Comparison of ENCODE assay signal across 1 cellular context in the genomic region with DNA sequence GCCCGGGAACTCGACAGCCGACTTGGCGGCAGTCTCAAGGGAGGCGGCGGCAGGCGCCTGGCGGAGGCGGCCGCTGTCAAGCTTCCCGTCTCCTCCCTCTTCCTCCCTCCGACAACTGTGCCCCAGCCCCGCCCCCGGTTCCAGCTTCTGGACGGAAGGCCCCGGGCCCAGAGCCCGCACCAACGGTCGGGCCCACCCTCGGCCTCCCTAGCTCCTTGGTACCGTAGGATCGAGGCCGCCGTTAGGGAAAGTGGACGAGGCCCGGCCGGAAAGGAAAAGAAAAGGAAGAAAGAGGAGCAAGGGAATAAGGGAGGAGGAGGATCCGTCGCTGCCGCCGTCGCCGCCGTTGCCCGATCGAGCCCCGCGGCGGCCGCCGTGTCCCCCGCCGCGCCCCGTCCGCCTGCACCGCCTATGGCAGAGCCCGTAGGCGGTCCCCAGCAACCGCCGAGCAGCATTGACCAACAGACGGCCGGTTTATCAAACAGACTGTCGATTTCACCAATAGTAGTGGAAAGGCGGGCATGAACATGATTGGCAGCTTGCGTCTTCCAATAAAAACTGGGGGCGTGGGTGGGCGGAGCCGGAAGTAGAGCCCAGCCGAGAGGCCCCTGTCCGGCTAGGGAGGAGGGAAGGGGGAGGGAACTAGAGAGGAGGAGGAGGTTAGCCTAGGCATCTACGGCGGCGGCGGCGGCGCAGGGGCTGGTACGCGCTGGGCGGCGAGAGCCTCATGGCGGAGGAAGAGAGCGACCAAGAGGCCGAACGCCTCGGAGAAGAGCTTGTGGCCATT.
TF ChIP-seq lines count a peak whose summit lies in the region.

A gene with protein sequence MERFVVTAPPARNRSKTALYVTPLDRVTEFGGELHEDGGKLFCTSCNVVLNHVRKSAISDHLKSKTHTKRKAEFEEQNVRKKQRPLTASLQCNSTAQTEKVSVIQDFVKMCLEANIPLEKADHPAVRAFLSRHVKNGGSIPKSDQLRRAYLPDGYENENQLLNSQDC (minus strand): TSS at position 413 of the 787 bp plus-strand sequence. CDS start 3,029 bp downstream, outside the sequence.
A gene (plus strand): TSS at position 663 of the 787 bp plus-strand sequence. CDS start 65 bp downstream, at position 728.

TF ChIP-seq in HepG2, 621 proteins besides CTCF, POLR2A, EP300 and RAD21 (continued from another document and continues in another):
- TF ChIP-seq, protein P1, sequence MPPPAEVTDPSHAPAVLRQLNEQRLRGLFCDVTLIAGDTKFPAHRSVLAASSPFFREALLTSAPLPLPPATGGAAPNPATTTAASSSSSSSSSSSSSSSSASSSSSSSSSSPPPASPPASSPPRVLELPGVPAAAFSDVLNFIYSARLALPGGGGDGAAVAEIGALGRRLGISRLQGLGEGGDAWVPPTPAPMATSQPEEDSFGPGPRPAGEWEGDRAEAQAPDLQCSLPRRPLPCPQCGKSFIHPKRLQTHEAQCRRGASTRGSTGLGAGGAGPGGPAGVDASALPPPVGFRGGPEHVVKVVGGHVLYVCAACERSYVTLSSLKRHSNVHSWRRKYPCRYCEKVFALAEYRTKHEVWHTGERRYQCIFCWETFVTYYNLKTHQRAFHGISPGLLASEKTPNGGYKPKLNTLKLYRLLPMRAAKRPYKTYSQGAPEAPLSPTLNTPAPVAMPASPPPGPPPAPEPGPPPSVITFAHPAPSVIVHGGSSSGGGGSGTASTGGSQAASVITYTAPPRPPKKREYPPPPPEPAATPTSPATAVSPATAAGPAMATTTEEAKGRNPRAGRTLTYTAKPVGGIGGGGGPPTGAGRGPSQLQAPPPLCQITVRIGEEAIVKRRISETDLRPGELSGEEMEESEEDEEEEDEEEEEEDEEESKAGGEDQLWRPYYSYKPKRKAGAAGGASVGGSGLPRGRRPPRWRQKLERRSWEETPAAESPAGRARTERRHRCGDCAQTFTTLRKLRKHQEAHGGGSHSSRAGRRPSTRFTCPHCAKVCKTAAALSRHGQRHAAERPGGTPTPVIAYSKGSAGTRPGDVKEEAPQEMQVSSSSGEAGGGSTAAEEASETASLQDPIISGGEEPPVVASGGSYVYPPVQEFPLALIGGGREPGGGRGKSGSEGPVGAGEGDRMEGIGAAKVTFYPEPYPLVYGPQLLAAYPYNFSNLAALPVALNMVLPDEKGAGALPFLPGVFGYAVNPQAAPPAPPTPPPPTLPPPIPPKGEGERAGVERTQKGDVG (CRISPR knock-in tag; IDR thresholded peaks at IDR 0.05; ENCODE audit: borderline replicate concordance), result no peak
- no peak for TF ChIP-seq ZMYM3 (CRISPR knock-in tag; IDR thresholded peaks at IDR 0.05)
- no peak for TF ChIP-seq XBP1 (CRISPR knock-in tag; IDR thresholded peaks at IDR 0.05)
- no peak for TF ChIP-seq ZNF10 (CRISPR knock-in tag; IDR thresholded peaks at IDR 0.05; ENCODE audit: borderline replicate concordance, low read depth)
- no peak for TF ChIP-seq ZNF841 (CRISPR knock-in tag; IDR thresholded peaks at IDR 0.05; ENCODE audit: borderline replicate concordance)
- TF ChIP-seq XRCC5 (optimal IDR thresholded peaks at IDR 0.05; ENCODE audit: low read length), result no peak
- TF ChIP-seq ZNF781 (CRISPR knock-in tag; IDR thresholded peaks at IDR 0.05; ENCODE audit: borderline replicate concordance, not compliant biosample characterization), result no peak
- TF ChIP-seq FOXK2 (IDR thresholded peaks at IDR 0.05), result no peak
- 0 out of 2 replicates have a peak, but pooled peaks have one; percentile 28 for TF ChIP-seq CAMTA2 (CRISPR knock-in tag; IDR thresholded peaks at IDR 0.05; ENCODE audit: borderline replicate concordance)
- TF ChIP-seq, protein P2, sequence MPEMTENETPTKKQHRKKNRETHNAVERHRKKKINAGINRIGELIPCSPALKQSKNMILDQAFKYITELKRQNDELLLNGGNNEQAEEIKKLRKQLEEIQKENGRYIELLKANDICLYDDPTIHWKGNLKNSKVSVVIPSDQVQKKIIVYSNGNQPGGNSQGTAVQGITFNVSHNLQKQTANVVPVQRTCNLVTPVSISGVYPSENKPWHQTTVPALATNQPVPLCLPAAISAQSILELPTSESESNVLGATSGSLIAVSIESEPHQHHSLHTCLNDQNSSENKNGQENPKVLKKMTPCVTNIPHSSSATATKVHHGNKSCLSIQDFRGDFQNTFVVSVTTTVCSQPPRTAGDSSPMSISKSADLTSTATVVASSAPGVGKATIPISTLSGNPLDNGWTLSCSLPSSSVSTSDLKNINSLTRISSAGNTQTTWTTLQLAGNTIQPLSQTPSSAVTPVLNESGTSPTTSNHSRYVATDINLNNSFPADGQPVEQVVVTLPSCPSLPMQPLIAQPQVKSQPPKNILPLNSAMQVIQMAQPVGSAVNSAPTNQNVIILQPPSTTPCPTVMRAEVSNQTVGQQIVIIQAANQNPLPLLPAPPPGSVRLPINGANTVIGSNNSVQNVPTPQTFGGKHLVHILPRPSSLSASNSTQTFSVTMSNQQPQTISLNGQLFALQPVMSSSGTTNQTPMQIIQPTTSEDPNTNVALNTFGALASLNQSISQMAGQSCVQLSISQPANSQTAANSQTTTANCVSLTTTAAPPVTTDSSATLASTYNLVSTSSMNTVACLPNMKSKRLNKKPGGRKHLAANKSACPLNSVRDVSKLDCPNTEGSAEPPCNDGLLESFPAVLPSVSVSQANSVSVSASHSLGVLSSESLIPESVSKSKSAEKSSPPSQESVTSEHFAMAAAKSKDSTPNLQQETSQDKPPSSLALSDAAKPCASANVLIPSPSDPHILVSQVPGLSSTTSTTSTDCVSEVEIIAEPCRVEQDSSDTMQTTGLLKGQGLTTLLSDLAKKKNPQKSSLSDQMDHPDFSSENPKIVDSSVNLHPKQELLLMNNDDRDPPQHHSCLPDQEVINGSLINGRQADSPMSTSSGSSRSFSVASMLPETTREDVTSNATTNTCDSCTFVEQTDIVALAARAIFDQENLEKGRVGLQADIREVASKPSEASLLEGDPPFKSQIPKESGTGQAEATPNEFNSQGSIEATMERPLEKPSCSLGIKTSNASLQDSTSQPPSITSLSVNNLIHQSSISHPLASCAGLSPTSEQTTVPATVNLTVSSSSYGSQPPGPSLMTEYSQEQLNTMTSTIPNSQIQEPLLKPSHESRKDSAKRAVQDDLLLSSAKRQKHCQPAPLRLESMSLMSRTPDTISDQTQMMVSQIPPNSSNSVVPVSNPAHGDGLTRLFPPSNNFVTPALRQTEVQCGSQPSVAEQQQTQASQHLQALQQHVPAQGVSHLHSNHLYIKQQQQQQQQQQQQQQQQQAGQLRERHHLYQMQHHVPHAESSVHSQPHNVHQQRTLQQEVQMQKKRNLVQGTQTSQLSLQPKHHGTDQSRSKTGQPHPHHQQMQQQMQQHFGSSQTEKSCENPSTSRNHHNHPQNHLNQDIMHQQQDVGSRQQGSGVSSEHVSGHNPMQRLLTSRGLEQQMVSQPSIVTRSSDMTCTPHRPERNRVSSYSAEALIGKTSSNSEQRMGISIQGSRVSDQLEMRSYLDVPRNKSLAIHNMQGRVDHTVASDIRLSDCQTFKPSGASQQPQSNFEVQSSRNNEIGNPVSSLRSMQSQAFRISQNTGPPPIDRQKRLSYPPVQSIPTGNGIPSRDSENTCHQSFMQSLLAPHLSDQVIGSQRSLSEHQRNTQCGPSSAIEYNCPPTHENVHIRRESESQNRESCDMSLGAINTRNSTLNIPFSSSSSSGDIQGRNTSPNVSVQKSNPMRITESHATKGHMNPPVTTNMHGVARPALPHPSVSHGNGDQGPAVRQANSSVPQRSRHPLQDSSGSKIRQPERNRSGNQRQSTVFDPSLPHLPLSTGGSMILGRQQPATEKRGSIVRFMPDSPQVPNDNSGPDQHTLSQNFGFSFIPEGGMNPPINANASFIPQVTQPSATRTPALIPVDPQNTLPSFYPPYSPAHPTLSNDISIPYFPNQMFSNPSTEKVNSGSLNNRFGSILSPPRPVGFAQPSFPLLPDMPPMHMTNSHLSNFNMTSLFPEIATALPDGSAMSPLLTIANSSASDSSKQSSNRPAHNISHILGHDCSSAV (CRISPR knock-in tag; IDR thresholded peaks at IDR 0.05; ENCODE audit: borderline replicate concordance), result no peak
- no peak for TF ChIP-seq TBX3 (IDR thresholded peaks at IDR 0.05; ENCODE audit: borderline replicate concordance)
- 0 out of 2 replicates have a peak, but pooled peaks have one; percentile 33 for TF ChIP-seq FOXJ3 (CRISPR knock-in tag; IDR thresholded peaks at IDR 0.05; ENCODE audit: borderline replicate concordance)
- no peak for TF ChIP-seq JARID2 (CRISPR knock-in tag; IDR thresholded peaks at IDR 0.05; ENCODE audit: insufficient replicate concordance)
- TF ChIP-seq, protein P3, sequence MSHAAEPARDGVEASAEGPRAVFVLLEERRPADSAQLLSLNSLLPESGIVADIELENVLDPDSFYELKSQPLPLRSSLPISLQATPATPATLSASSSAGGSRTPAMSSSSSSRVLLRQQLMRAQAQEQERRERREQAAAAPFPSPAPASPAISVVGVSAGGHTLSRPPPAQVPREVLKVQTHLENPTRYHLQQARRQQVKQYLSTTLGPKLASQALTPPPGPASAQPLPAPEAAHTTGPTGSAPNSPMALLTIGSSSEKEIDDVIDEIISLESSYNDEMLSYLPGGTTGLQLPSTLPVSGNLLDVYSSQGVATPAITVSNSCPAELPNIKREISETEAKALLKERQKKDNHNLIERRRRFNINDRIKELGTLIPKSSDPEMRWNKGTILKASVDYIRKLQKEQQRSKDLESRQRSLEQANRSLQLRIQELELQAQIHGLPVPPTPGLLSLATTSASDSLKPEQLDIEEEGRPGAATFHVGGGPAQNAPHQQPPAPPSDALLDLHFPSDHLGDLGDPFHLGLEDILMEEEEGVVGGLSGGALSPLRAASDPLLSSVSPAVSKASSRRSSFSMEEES (CRISPR knock-in tag; IDR thresholded peaks at IDR 0.05), result no peak
- TF ChIP-seq, protein P4, sequence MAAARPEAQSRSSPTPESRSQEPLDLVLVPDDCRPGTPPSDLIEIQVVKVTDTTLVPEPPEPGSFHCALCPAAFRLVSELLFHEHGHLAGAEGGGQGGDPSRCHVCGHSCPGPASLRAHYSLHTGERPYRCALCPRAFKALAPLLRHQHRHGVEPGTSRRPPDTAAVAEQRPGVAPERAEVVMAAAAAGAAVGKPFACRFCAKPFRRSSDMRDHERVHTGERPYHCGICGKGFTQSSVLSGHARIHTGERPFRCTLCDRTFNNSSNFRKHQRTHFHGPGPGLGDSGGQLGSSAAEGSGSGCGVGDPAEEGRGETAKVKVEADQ (CRISPR knock-in tag; IDR thresholded peaks at IDR 0.05; ENCODE audit: borderline replicate concordance), result no peak
- TF ChIP-seq ZNF263 (CRISPR knock-in tag; IDR thresholded peaks at IDR 0.05), result no peak
- no peak for TF ChIP-seq ZNF572 (CRISPR knock-in tag; IDR thresholded peaks at IDR 0.05)
- TF ChIP-seq ZNF672 (CRISPR knock-in tag; IDR thresholded peaks at IDR 0.05), result no peak
- no peak for TF ChIP-seq PAF1 (CRISPR knock-in tag; IDR thresholded peaks at IDR 0.05)
- TF ChIP-seq, protein P5, sequence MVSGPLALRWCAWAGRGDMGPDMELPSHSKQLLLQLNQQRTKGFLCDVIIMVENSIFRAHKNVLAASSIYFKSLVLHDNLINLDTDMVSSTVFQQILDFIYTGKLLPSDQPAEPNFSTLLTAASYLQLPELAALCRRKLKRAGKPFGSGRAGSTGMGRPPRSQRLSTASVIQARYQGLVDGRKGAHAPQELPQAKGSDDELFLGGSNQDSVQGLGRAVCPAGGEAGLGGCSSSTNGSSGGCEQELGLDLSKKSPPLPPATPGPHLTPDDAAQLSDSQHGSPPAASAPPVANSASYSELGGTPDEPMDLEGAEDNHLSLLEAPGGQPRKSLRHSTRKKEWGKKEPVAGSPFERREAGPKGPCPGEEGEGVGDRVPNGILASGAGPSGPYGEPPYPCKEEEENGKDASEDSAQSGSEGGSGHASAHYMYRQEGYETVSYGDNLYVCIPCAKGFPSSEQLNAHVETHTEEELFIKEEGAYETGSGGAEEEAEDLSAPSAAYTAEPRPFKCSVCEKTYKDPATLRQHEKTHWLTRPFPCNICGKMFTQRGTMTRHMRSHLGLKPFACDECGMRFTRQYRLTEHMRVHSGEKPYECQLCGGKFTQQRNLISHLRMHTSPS (CRISPR knock-in tag; IDR thresholded peaks at IDR 0.05; ENCODE audit: low read depth), result no peak
- no peak for TF ChIP-seq NPAS2 (CRISPR knock-in tag; IDR thresholded peaks at IDR 0.05; ENCODE audit: borderline replicate concordance)
- 0 out of 2 replicates have a peak, but pooled peaks have one; percentile 43 for TF ChIP-seq ZFP37 (CRISPR knock-in tag; IDR thresholded peaks at IDR 0.05; ENCODE audit: borderline replicate concordance)
- TF ChIP-seq, protein P6, sequence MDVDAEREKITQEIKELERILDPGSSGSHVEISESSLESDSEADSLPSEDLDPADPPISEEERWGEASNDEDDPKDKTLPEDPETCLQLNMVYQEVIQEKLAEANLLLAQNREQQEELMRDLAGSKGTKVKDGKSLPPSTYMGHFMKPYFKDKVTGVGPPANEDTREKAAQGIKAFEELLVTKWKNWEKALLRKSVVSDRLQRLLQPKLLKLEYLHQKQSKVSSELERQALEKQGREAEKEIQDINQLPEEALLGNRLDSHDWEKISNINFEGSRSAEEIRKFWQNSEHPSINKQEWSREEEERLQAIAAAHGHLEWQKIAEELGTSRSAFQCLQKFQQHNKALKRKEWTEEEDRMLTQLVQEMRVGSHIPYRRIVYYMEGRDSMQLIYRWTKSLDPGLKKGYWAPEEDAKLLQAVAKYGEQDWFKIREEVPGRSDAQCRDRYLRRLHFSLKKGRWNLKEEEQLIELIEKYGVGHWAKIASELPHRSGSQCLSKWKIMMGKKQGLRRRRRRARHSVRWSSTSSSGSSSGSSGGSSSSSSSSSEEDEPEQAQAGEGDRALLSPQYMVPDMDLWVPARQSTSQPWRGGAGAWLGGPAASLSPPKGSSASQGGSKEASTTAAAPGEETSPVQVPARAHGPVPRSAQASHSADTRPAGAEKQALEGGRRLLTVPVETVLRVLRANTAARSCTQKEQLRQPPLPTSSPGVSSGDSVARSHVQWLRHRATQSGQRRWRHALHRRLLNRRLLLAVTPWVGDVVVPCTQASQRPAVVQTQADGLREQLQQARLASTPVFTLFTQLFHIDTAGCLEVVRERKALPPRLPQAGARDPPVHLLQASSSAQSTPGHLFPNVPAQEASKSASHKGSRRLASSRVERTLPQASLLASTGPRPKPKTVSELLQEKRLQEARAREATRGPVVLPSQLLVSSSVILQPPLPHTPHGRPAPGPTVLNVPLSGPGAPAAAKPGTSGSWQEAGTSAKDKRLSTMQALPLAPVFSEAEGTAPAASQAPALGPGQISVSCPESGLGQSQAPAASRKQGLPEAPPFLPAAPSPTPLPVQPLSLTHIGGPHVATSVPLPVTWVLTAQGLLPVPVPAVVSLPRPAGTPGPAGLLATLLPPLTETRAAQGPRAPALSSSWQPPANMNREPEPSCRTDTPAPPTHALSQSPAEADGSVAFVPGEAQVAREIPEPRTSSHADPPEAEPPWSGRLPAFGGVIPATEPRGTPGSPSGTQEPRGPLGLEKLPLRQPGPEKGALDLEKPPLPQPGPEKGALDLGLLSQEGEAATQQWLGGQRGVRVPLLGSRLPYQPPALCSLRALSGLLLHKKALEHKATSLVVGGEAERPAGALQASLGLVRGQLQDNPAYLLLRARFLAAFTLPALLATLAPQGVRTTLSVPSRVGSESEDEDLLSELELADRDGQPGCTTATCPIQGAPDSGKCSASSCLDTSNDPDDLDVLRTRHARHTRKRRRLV (CRISPR knock-in tag; IDR thresholded peaks at IDR 0.05), result no peak
- TF ChIP-seq PRPF4 (IDR thresholded peaks at IDR 0.05; ENCODE audit: low read depth, low read length, poor library complexity, severe bottlenecking), result no peak
- no peak; the same call in 1 of the 2 replicates for TF ChIP-seq ZNF350 (CRISPR knock-in tag; IDR thresholded peaks at IDR 0.05; ENCODE audit: borderline replicate concordance, low read depth)
- no peak for TF ChIP-seq HNRNPUL1 (IDR thresholded peaks at IDR 0.05; ENCODE audit: low read depth, low read length)
- TF ChIP-seq HNRNPLL (IDR thresholded peaks at IDR 0.05; ENCODE audit: low read depth, low read length, poor library complexity, severe bottlenecking), result peak; percentile 95
- TF ChIP-seq ZSCAN12 (CRISPR knock-in tag; IDR thresholded peaks at IDR 0.05), result no peak
- no peak; the same call in 1 of the 2 replicates for TF ChIP-seq ZNF33B (CRISPR knock-in tag; IDR thresholded peaks at IDR 0.05)
